8 cellular contexts compared by ENCODE assay signal in the genomic region with DNA sequence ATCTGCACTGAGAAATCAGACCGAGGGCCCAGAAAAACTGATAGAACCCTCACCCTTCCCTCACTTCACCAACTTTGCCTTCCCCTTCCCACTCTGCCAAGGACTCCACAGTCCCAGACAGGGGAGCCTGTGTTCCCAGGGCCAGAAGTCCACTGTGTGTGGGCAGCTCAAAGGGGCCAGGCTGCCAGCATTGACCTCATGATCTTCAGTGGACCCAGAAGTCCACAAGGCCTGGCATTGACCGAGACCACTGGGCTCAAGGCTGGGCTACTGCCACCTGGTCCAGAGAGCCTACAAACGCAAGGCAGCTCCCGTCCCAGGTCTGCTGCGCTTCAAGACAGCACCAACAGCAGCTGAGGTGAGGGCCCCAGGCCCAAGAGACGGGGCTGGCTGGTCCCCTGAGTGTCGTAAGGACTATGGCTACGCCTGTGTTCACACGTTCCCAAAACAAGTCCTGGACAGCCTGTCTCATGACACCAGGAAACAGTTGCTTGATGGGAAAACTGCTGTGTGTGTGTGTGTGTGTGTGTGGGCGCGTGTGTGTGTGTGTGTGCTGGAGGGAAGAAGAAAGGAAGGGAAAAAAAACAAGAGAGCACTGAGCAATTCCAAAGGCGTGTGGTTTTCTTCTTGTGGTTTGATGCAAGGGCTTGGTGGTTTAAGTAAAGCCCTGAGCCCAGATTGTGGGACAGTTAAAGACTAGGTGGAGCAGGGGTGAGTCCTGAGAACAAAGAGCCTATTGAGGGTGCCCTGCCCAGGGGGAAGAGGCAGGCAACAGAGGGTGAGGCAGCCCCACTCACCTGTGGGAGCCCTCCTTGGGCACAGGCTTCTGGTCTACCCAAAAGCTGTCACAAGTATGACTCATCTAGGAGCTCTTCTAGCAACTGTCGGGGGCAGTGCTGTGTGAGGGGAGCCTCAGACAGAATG. TPM values are rescaled to one million over a fixed set of nuclear protein-coding genes. Genes with fewer than 3 reads are reported as not detected.
A peak's percentile ranks its signal among the peaks of the same experiment; 100 is the strongest.
DNase-seq lines count a peak whose midpoint lies in the region; TF ChIP-seq lines count a peak whose summit lies in the region.

No MANE protein-coding gene starts in this region.

- peaks cover 52% of the 10 kb centered on the region for H3K27me3 ChIP-seq in AG04450 (ENCODE audit: control insufficient read depth, insufficient read depth, low read length)
- H3K27me3 ChIP-seq in thyroid gland: no peaks in the 10 kb centered on the region
- H3K27me3 ChIP-seq in uterus: no peaks in the 10 kb centered on the region

- POLR2A ChIA-PET in AG04450 (lab: Yijun Ruan, JAX): no interaction called here

- H3K4me3 ChIP-seq in AG04450 (ENCODE audit: low read depth, low read length) (no peak overlapping the region), NB4 (ENCODE audit: low read depth, low read length) (no peak overlapping the region), thyroid gland (replicated peaks in 1 of 3) (no peak overlapping the region), uterus (no peak overlapping the region)

- no peak overlapping the region for H3K4me3 Mint-ChIP-seq in activated naive CD4-positive, alpha-beta T cell treated with anti-CD3 and anti-CD28 coated beads for 36 hours

- H3K27me3 Mint-ChIP-seq in activated naive CD4-positive, alpha-beta T cell treated with anti-CD3 and anti-CD28 coated beads for 36 hours (ENCODE audit: low read depth): peaks cover 44% of the 10 kb centered on the region

- H3K27ac Mint-ChIP-seq in activated naive CD4-positive, alpha-beta T cell treated with anti-CD3 and anti-CD28 coated beads for 36 hours: no peak overlapping the region

- 63 to 67% methylated on average over 11 to 13 of the region's 13 CpGs for WGBS in thyroid gland, 2 donors

- no peaks in the 10 kb centered on the region for H3K36me3 Mint-ChIP-seq in activated naive CD4-positive, alpha-beta T cell treated with anti-CD3 and anti-CD28 coated beads for 36 hours (ENCODE audit: low read depth)

- H3K4me1 Mint-ChIP-seq in activated naive CD4-positive, alpha-beta T cell treated with anti-CD3 and anti-CD28 coated beads for 36 hours (ENCODE audit: low read depth): peaks cover 26% of the 10 kb centered on the region

- TF ChIP-seq CTCF in AG04450 (IDR thresholded peaks at IDR 0.05; ENCODE audit: low read depth, low read length): no peak
- no peak for TF ChIP-seq CTCF in NB4 (IDR thresholded peaks at IDR 0.05; ENCODE audit: low read depth, low read length)
- no peak for TF ChIP-seq CTCF in thyroid gland (IDR thresholded peaks at IDR 0.05)
- TF ChIP-seq CTCF in uterus (IDR thresholded peaks at IDR 0.05): no peak

- H3K27ac ChIP-seq in AG04450 (ENCODE audit: low read depth, low read length): no peak overlapping the region
- peak overlapping the region in 2 of 3 donors; percentile 12 to 44 for H3K27ac ChIP-seq in thyroid gland
- H3K27ac ChIP-seq in uterus: no peak overlapping the region

- H3K9me3 ChIP-seq in AG04450 (ENCODE audit: control insufficient read depth, insufficient read depth, low read length): no peaks in the 10 kb centered on the region
- no peaks in the 10 kb centered on the region for H3K9me3 ChIP-seq in thyroid gland
- no peaks in the 10 kb centered on the region for H3K9me3 ChIP-seq in uterus

- TF ChIP-seq POLR2A in NB4 (IDR thresholded peaks at IDR 0.05; ENCODE audit: extremely low read depth, insufficient read length) (no peak), thyroid gland (IDR thresholded peaks at IDR 0.05) (no peak), uterus (IDR thresholded peaks at IDR 0.05) (no peak)

- intact Hi-C loops in activated naive CD4-positive, alpha-beta T cell treated with anti-CD3 and anti-CD28 coated beads for 36 hours (cut with micrococcal nuclease): loop anchor here (1.0 kb wide), 1 partner anchor 11 kb away; no protein-coding TSS in a partner anchor
- intact Hi-C loops in thyroid gland (cut with DNase I): no loop called here
- intact Hi-C loops in uterus (cut with DNase I; ENCODE audit: low total_unique reads): no loop called here

- CTCF ChIA-PET in AG04450 (lab: Charles Lee): interaction anchor here (0.5 to 3.8 kb wide), 6 partner anchors 9 to 609 kb away, joined by 3 to 34 read pairs (median 4); no protein-coding TSS in a partner anchor
- CTCF ChIA-PET in activated naive CD4-positive, alpha-beta T cell treated with anti-CD3 and anti-CD28 coated beads for 36 hours (lab: Charles Lee): interaction anchor here (0.8 to 2.1 kb wide), 3 partner anchors 9 to 11 kb away, joined by 3 to 11 read pairs (median 8); no protein-coding TSS in a partner anchor

- H3K9me3 Mint-ChIP-seq in activated naive CD4-positive, alpha-beta T cell treated with anti-CD3 and anti-CD28 coated beads for 36 hours: no peaks in the 10 kb centered on the region

- peaks cover 19 to 36% of the 10 kb centered on the region in 2 donors for H3K4me1 ChIP-seq in thyroid gland
- H3K4me1 ChIP-seq in uterus: no peaks in the 10 kb centered on the region

- DNase-seq in AG04450 (ENCODE audit: low read depth, low spot score): peak; percentile 50
- DNase-seq in NB4 (ENCODE audit: low read depth): peak; percentile 72
- DNase-seq in activated naive CD4-positive, alpha-beta T cell treated with anti-CD3 and anti-CD28 coated beads for 36 hours: peak; percentile 45
- DNase-seq in left kidney (ENCODE audit: low read depth, low spot score): peak; percentile 64
- peak; percentile 55 to 67 for DNase-seq in thyroid gland
- no peak for DNase-seq in HuH-7 (ENCODE audit: low spot score)
- DNase-seq in mucosa of gallbladder (ENCODE audit: low spot score): no peak
- no peak for DNase-seq in uterus

- H3K36me3 ChIP-seq in thyroid gland (no peaks in the 10 kb centered on the region), uterus (no peaks in the 10 kb centered on the region)

RNA-seq across cellular contexts. Expression of gene ZBTB7C, which starts 46.6 kb away (rescaled TPM):
- polyA plus RNA-seq in AG04450 (2011; rRNA removed): not detected in 2 replicates
- polyA minus RNA-seq in AG04450 (2011; rRNA and poly(A)+ RNA removed): 0.13 TPM in 1 of 2 replicates, not detected in the other
- not detected for total RNA-seq in activated naive CD4-positive, alpha-beta T cell treated with anti-CD3 and anti-CD28 coated beads for 36 hours
- 10 to 100 TPM; 41.7 to 66.7 (median 49.5) TPM for total RNA-seq in thyroid gland
- 24.1 TPM for total RNA-seq in mucosa of gallbladder
- total RNA-seq in uterus: 10 to 100 TPM in 2 of 4 donors, 1 to 10 TPM in 2; 1.0 to 11.2 (median 7.9) TPM

Comparison
In these comparisons a context has a peak if more than half of its experiments do, and no peak if none do; other contexts are left out.
1. DNase-seq: peak in AG04450 (single experiment), NB4 (single experiment), activated naive CD4-positive, alpha-beta T cell treated with anti-CD3 and anti-CD28 coated beads for 36 hours (single experiment), left kidney (single experiment) and thyroid gland (2 of 2); none in HuH-7 (single experiment), mucosa of gallbladder (single experiment) and uterus (0 of 2).
2. H3K27ac ChIP-seq: peak in thyroid gland (2 of 3); none in AG04450 (single experiment) and uterus (0 of 2).